In genomic region chr20:53622247-53623114, GRCh38 we compare ENCODE assay signal across 8 cellular contexts.
DNase-seq lines count a peak whose midpoint lies in the region; ATAC-seq and TF ChIP-seq lines count a peak whose summit lies in the region.

No MANE protein-coding gene starts in this region.

- no peaks in the 10 kb centered on the region for H3K36me3 ChIP-seq in mucosa of stomach (ENCODE audit: control insufficient read depth, insufficient read depth, low read length)

- DNase-seq in GM12864 (ENCODE audit: low read depth) (no peak), NCI-H2227 treated with DMSO at 0.1 percent for 48 hours (lab: John Stamatoyannopoulos, UW) (peak; percentile 17), caudate nucleus (lab: John Stamatoyannopoulos, UW) (no peak), T1000 (lab: John Stamatoyannopoulos, UW) (no peak)
- no peak for DNase-seq in stimulated activated CD4-positive, alpha-beta T cell treated with anti-CD3 and anti-CD28 coated beads, Interleukin-4, amount 100 ng/mL, for 1 hour
- no peak for DNase-seq in stimulated activated CD4-positive, alpha-beta T cell treated with anti-CD3 and anti-CD28 coated beads, Interleukin-12 subunit alpha, Interleukin-12 subunit beta, amount 100 ng/mL, for 4 hours

- peak overlapping the region; percentile 8 for H3K27ac ChIP-seq in caudate nucleus (ENCODE audit: low read depth, low read length)

- H3K27me3 ChIP-seq in mucosa of stomach (ENCODE audit: control insufficient read depth, insufficient read depth, low read length) = no peaks in the 10 kb centered on the region

- TF ChIP-seq CTCF in GM12864 (IDR thresholded peaks at IDR 0.05; ENCODE audit: low read depth, low read length, missing control alignments) = no peak

- H3K4me1 ChIP-seq in mucosa of stomach (ENCODE audit: control insufficient read depth, insufficient read depth, low read length) = peaks cover 36% of the 10 kb centered on the region

- no peaks in the 10 kb centered on the region for H3K9me3 ChIP-seq in mucosa of stomach (ENCODE audit: control insufficient read depth, low read length)

- H3K9ac ChIP-seq in mucosa of stomach (ENCODE audit: low read length) = peak overlapping the region; percentile 84

- peak overlapping the region; percentile 21; the same call in 1 of the 2 replicates for H3K4me3 ChIP-seq in GM12864 (ENCODE audit: low read depth, low read length)
- no peak overlapping the region for H3K4me3 ChIP-seq in mucosa of stomach (ENCODE audit: low read length)

- no peak for ATAC-seq in HG02642 (IDR thresholded peaks at IDR 0.05; ENCODE audit: poor library complexity, unreplicated experiment)
